16 cellular contexts compared by ENCODE assay signal in genomic region chr17:18116078-18116477, GRCh38. TPM values are rescaled to one million over a fixed set of nuclear protein-coding genes. Genes with fewer than 3 reads are reported as not detected.
DNase-seq lines count a peak whose midpoint lies in the region; ATAC-seq, FAIRE-seq and TF ChIP-seq lines count a peak whose summit lies in the region.
"Had no signal": no experiment of that assay in that cellular context is flagged by ENCODE, and none has a peak within 500 bp of the region (broad histone marks: within the 10 kb centered on the region; RNA-seq: fewer than 3 reads in every experiment).

No MANE protein-coding gene starts in this region.

- WGBS in IMR-90 (ENCODE audit: extremely low coverage in 2 of 2, insufficient read length in 1 of 2), 2 experiments = 62% methylated on average over 3 of the region's 5 CpGs; no CpG with 5 or more reads in 1 of the 2 experiments
- WGBS in H1 (ENCODE audit: extremely low coverage in 1 of 2, insufficient coverage in 1 of 2, insufficient read length in 1 of 2, insufficient replicate concordance in 2 of 2, low coverage in 1 of 2, low lambda C conversion rate in 2 of 2, missing lambda C conversion rate in 1 of 2), 2 experiments = 91% methylated on average over 5 of the region's 5 CpGs; no CpG with 5 or more reads in 1 of the 2 experiments
- 43% methylated on average over 5 of the region's 5 CpGs for WGBS in liver

- H3K4me3 ChIP-seq in IMR-90 (ENCODE audit: insufficient read depth, low read depth, low read length) = no peak overlapping the region
- H3K4me3 ChIP-seq in H1 (ENCODE audit: extremely low read depth in 1 of 4, insufficient read depth in 2 of 4, low read depth in 3 of 4, low read length in 4 of 4) = no peak overlapping the region
- peak overlapping the region; percentile 12 to 71 (median 49) for H3K4me3 ChIP-seq in liver (ENCODE audit: low read depth in 1 of 3, low read length in 3 of 3)
- no peak overlapping the region for H3K4me3 ChIP-seq in mucosa of descending colon
- H3K4me3 ChIP-seq: GM23248 had no signal

- dilution Hi-C loops in IMR-90 (cut with HindIII; ENCODE audit: low sequenced_read_pairs, unreplicated experiment) = no loop called here

- H3K56ac ChIP-seq in IMR-90 (ENCODE audit: extremely low read depth, insufficient read depth, low read length) = no peak overlapping the region
- H3K56ac ChIP-seq in H1 (replicated peaks; ENCODE audit: insufficient read length, low read depth, low read length) = no peak overlapping the region

- no peak overlapping the region for H2AK9ac ChIP-seq in IMR-90 (replicated peaks; ENCODE audit: low read depth, low read length, poor library complexity)

- FAIRE-seq in H1 (lab: Jason Lieb, UNC) = no peak
- FAIRE-seq: G401.6, GM12892 had no signal

- H4K5ac ChIP-seq in IMR-90 (ENCODE audit: low read depth, low read length) = no peak overlapping the region
- no peak overlapping the region for H4K5ac ChIP-seq in H1 (ENCODE audit: insufficient read length, low read depth, low read length)

- no peak overlapping the region for H3K23ac ChIP-seq in IMR-90 (ENCODE audit: low read depth, low read length)
- no peak overlapping the region for H3K23ac ChIP-seq in H1 (ENCODE audit: insufficient read length)

- POLR2A ChIA-PET in IMR-90 (lab: Charles Lee; ENCODE audit: unreplicated experiment) (no interaction called here), H1 (lab: Charles Lee; ENCODE audit: partially characterized antibody) (interaction anchor here (0.7 to 4.4 kb wide), 3 partner anchors 11 to 23 kb away, joined by 3 to 17 read pairs (median 3); no protein-coding TSS in a partner anchor)

- H3K23me2 ChIP-seq in H1 (ENCODE audit: low read depth, low read length) = no peaks in the 10 kb centered on the region

- peaks cover 4% of the 10 kb centered on the region; the same call in 1 of the 2 replicates for H3K9me1 ChIP-seq in IMR-90 (ENCODE audit: insufficient read depth, low read length)

- no TSS peak for BruUV-seq in IMR-90 (replicated peaks; lab: Mats Ljungman, UMichigan)

- H2BK120ac ChIP-seq in IMR-90 (ENCODE audit: low read depth, low read length) (no peak overlapping the region), H1 (replicated peaks; ENCODE audit: low read depth, low read length) (no peak overlapping the region)

- no peaks in the 10 kb centered on the region for H4K20me1 ChIP-seq in IMR-90 (ENCODE audit: insufficient read depth, low read length)
- H4K20me1 ChIP-seq in H1 (replicated peaks in 1 of 2; ENCODE audit: control insufficient read depth in 1 of 2, insufficient read depth in 2 of 2, low read length in 2 of 2) = no peaks in the 10 kb centered on the region

- no peak overlapping the region for H3K18ac ChIP-seq in IMR-90 (ENCODE audit: low read depth, low read length)
- no peak overlapping the region for H3K18ac ChIP-seq in H1 (ENCODE audit: extremely low read depth, low read length)

- in situ Hi-C loops in IMR-90 (cut with MboI; ENCODE audit: low sequenced_read_pairs) = no loop called here

- H3K27me3 ChIP-seq in IMR-90 (ENCODE audit: control insufficient read depth, insufficient read depth, low read length) (peaks cover 7% of the 10 kb centered on the region; the same call in 1 of the 2 replicates), H1 (replicated peaks in 1 of 4; ENCODE audit: control insufficient read depth in 3 of 4, extremely low read depth in 1 of 4, insufficient read depth in 3 of 4, low read length in 3 of 4) (no peaks in the 10 kb centered on the region), liver (ENCODE audit: control insufficient read depth in 4 of 4, insufficient read depth in 4 of 4, low read length in 3 of 4) (no peaks in the 10 kb centered on the region)

- no peak overlapping the region for H4K8ac ChIP-seq in IMR-90 (ENCODE audit: low read depth in 2 of 2, low read length in 2 of 2)
- H4K8ac ChIP-seq in H1 (ENCODE audit: extremely low read depth, insufficient read depth, low read length) = no peak overlapping the region

- peaks cover 9% of the 10 kb centered on the region for H3K9me3 ChIP-seq in IMR-90 (ENCODE audit: control insufficient read depth, insufficient read depth, low read length)
- peaks cover 10 to 24% of the 10 kb centered on the region in 2 experiments for H3K9me3 ChIP-seq in H1 (ENCODE audit: insufficient read depth in 2 of 2, low read depth in 1 of 2, low read length in 1 of 2)
- no peaks in the 10 kb centered on the region for H3K9me3 ChIP-seq in liver (ENCODE audit: control insufficient read depth in 4 of 4, low read length in 3 of 4)
- H3K9me3 ChIP-seq in mucosa of descending colon = peaks cover 3% of the 10 kb centered on the region

- CTCF ChIA-PET in IMR-90 (lab: Yijun Ruan, JAX) = interaction anchor here (0.5 kb wide), 1 partner anchor 33 kb away, joined by 3 read pairs; no protein-coding TSS in a partner anchor
- CTCF ChIA-PET in H1 (lab: Charles Lee; ENCODE audit: partially characterized antibody) = interaction anchor here (0.9 to 2.7 kb wide), 2 partner anchors 22 to 25 kb away, joined by 3 to 18 read pairs; no protein-coding TSS in a partner anchor

- H3K27ac ChIP-seq in IMR-90 (ENCODE audit: insufficient read depth, low read length) (no peak overlapping the region), H1 (ENCODE audit: low read depth, low read length) (no peak overlapping the region), liver (ENCODE audit: low read depth in 1 of 2, low read length in 2 of 2) (peak overlapping the region; percentile 83 to 94)
- H3K27ac ChIP-seq: GM23248 had no signal

- H2BK15ac ChIP-seq in IMR-90 (ENCODE audit: low read depth, low read length) = no peak overlapping the region
- H2BK15ac ChIP-seq in H1 (ENCODE audit: low read length) = 0 out of 2 replicates have a peak overlapping the region, but pooled peaks have one; percentile 16

- intact Hi-C loops in IMR-90 (cut with micrococcal nuclease) (no loop called here), mucosa of descending colon (cut with DNase I, micrococcal nuclease) (no loop called here)

- peak overlapping the region; percentile 23 for H2AFZ ChIP-seq in IMR-90 (replicated peaks; ENCODE audit: low read length, poor library complexity)
- H2AFZ ChIP-seq in H1 (ENCODE audit: low read length) = no peak overlapping the region
- H2AFZ ChIP-seq: GM23248 had no signal

- TF ChIP-seq RAD21 in IMR-90 (IDR thresholded peaks at IDR 0.05; ENCODE audit: low read length) (no peak), H1 (IDR thresholded peaks at IDR 0.05 in 1 of 2, conservative IDR thresholded peaks at IDR 0.05 in 1 of 2; ENCODE audit: low read depth in 2 of 2, low read length in 2 of 2) (no peak), liver (IDR thresholded peaks at IDR 0.05) (no peak)

- DNase-seq in IMR-90 = no peak
- DNase-seq in H1 (ENCODE audit: low read depth in 1 of 2, low spot score in 2 of 2) = no peak
- no peak for DNase-seq in NCI-H1694 (lab: John Stamatoyannopoulos, UW)
- DNase-seq in mucosa of descending colon = no peak
- no peak for DNase-seq in SK-N-DZ (ENCODE audit: low spot score)
- DNase-seq: C1 segment of cervical spinal cord; Caco-2; CD4-positive, alpha-beta memory T cell; DMS153; DND-41; GM23248; H9 had no signal

- H2BK20ac ChIP-seq in IMR-90 (ENCODE audit: low read depth, low read length) (no peak overlapping the region), H1 (ENCODE audit: low read length) (no peak overlapping the region)

- peaks cover 2% of the 10 kb centered on the region; the same call in 1 of the 2 replicates for H3K4me1 ChIP-seq in IMR-90 (ENCODE audit: control insufficient read depth, insufficient read depth, low read length)
- H3K4me1 ChIP-seq in H1 (replicated peaks in 1 of 4; ENCODE audit: control insufficient read depth in 3 of 4, insufficient read depth in 4 of 4, low read length in 3 of 4) = peaks cover 0 to 7% (median 3%) of the 10 kb centered on the region in 4 experiments; a peak in 3 of 7 replicates
- peaks cover 10 to 63% (median 41%) of the 10 kb centered on the region in 4 donors for H3K4me1 ChIP-seq in liver (ENCODE audit: control insufficient read depth in 4 of 4, insufficient read depth in 4 of 4, low read length in 3 of 4)
- no peaks in the 10 kb centered on the region for H3K4me1 ChIP-seq in mucosa of descending colon (ENCODE audit: low read depth)
- H3K4me1 ChIP-seq: Caco-2 had no signal

- H3K4ac ChIP-seq in IMR-90 (ENCODE audit: low read depth, low read length) (no peak overlapping the region), H1 (replicated peaks; ENCODE audit: insufficient read length, low read depth, low read length) (no peak overlapping the region)

- H3K36me3 ChIP-seq in IMR-90 (ENCODE audit: control insufficient read depth, insufficient read depth, low read length) (no peaks in the 10 kb centered on the region), H1 (ENCODE audit: control insufficient read depth in 2 of 4, insufficient read depth in 4 of 4, low read length in 3 of 4) (peaks cover 0 to 4% (median 0%) of the 10 kb centered on the region in 4 experiments; a peak in 1 of 8 replicates), liver (ENCODE audit: control insufficient read depth in 4 of 4, insufficient read depth in 3 of 4, low read depth in 1 of 4, low read length in 3 of 4) (no peaks in the 10 kb centered on the region), mucosa of descending colon (ENCODE audit: low read depth) (no peaks in the 10 kb centered on the region)

- H2AK5ac ChIP-seq in IMR-90 (ENCODE audit: low read depth, low read length) = no peak overlapping the region
- H2AK5ac ChIP-seq in H1 (ENCODE audit: low read depth, low read length) = no peak overlapping the region

- no peak for ATAC-seq in IMR-90 (ENCODE audit: low read depth)
- no peak for ATAC-seq in mucosa of descending colon
- ATAC-seq: HCT116 had no signal

- H2BK5ac ChIP-seq in IMR-90 (ENCODE audit: low read depth, low read length, poor library complexity, severe bottlenecking) = no peak overlapping the region
- no peak overlapping the region for H2BK5ac ChIP-seq in H1 (ENCODE audit: low read depth, low read length)

- H3K79me2 ChIP-seq in H1 (ENCODE audit: control insufficient read depth in 1 of 2, insufficient read depth in 2 of 2, low read length in 2 of 2) = no peaks in the 10 kb centered on the region

- TF ChIP-seq POLR2A in IMR-90 (IDR thresholded peaks at IDR 0.05; ENCODE audit: low read depth, low read length) = no peak
- no peak for TF ChIP-seq POLR2A in H1 (IDR thresholded peaks at IDR 0.05; ENCODE audit: control extremely low read depth in 1 of 2, low read depth in 2 of 2, low read length in 2 of 2)

- TF ChIP-seq CTCF in IMR-90 (conservative IDR thresholded peaks at IDR 0.05; ENCODE audit: low read depth, low read length) = no peak
- no peak for TF ChIP-seq CTCF in H1 (IDR thresholded peaks at IDR 0.05; ENCODE audit: control extremely low read depth in 1 of 3, insufficient read depth in 1 of 3, low read depth in 1 of 3, low read length in 3 of 3)
- no peak for TF ChIP-seq CTCF in liver (IDR thresholded peaks at IDR 0.05; ENCODE audit: low read depth, low read length, missing input control)
- no peak for TF ChIP-seq CTCF in mucosa of descending colon (IDR thresholded peaks at IDR 0.05)

- H4K91ac ChIP-seq in IMR-90 (ENCODE audit: insufficient read depth, low read depth, low read length) (no peak overlapping the region), H1 (replicated peaks; ENCODE audit: insufficient read length, low read length) (no peak overlapping the region)

- no peak overlapping the region for H3K4me2 ChIP-seq in IMR-90 (ENCODE audit: low read depth, low read length)
- no peak overlapping the region for H3K4me2 ChIP-seq in H1 (ENCODE audit: insufficient read depth in 1 of 2, low read depth in 2 of 2, low read length in 2 of 2)

- no peak overlapping the region for H3K14ac ChIP-seq in IMR-90 (replicated peaks; ENCODE audit: low read depth, low read length)
- H3K14ac ChIP-seq in H1 (ENCODE audit: insufficient read length) = no peak overlapping the region

- no peak for TF ChIP-seq EP300 in H1 (IDR thresholded peaks at IDR 0.05; ENCODE audit: borderline replicate concordance in 1 of 2, low read depth in 2 of 2, low read length in 2 of 2)

- H3K79me1 ChIP-seq in IMR-90 (ENCODE audit: low read depth in 1 of 2, low read length in 2 of 2) = no peaks in the 10 kb centered on the region
- H3K79me1 ChIP-seq in H1 (ENCODE audit: low read depth, low read length) = no peaks in the 10 kb centered on the region

- H2BK12ac ChIP-seq in H1 (ENCODE audit: low read depth, low read length) = no peak overlapping the region

- H3K9ac ChIP-seq in IMR-90 (ENCODE audit: low read depth, low read length) (no peak overlapping the region), H1 (replicated peaks in 1 of 4; ENCODE audit: extremely low read depth in 1 of 4, low read depth in 3 of 4, low read length in 3 of 4) (no peak overlapping the region), liver (ENCODE audit: low read depth in 1 of 2, low read length in 2 of 2) (peak overlapping the region; percentile 24 to 80)
- H3K9ac ChIP-seq: GM23248 had no signal

RNA-seq across cellular contexts. Expression of gene MYO15A, which starts 7.5 kb away (rescaled TPM):
- total RNA-seq in IMR-90 (2012; rRNA removed) (0.18 and 0.56 TPM in 2 replicates), liver (1 to 10 TPM in 1 of 2 donors, under 1 TPM in 1; 0.84 to 2.9 TPM), mucosa of descending colon (1 to 10 TPM in 2 of 3 donors, under 1 TPM in 1; 0.60 to 2.0 (median 1.2) TPM)
- polyA plus RNA-seq in IMR-90 (2012; rRNA removed) (0.49 and 1.1 TPM in 2 replicates), H1 (2011; rRNA removed) (4.2 and 5.5 TPM in 2 replicates), liver (1 to 10 TPM in 1 of 2 donors, under 1 TPM in 1; 0.15 to 1.1 TPM)
- polyA plus RNA-seq in IMR-90 (2012; cell fraction: cytosol; rRNA removed) = 0.02 and 0.90 TPM in 2 replicates
- 6.4 and 7.3 TPM in 2 replicates for polyA plus RNA-seq in IMR-90 (2012; cell fraction: nucleus; rRNA removed; ENCODE audit: low replicate concordance)
- 1.5 and 1.6 TPM in 2 replicates for total RNA-seq in H1 (2021; fragmentation: NEBNext Ultra II Directional; extraction: Animal tissue kit (Norgen Biotek cat#: 25700))
- polyA plus RNA-seq in H1 (2011; cell fraction: cytosol; rRNA removed) = 5.4 TPM
- 22.4 TPM for polyA plus RNA-seq in H1 (2011; cell fraction: nucleus; rRNA removed)
- 2.0 to 4.0 TPM (median 3.2 TPM) in 4 replicates for polyA plus RNA-seq in H1 (2012, experiment 1 of 2)
- 1.1 TPM for polyA plus RNA-seq in H1 (2012, experiment 2 of 2)
- 1.2 TPM for polyA plus RNA-seq in H1 (2013, experiment 1 of 2)
- polyA plus RNA-seq in H1 (2013, experiment 2 of 2) = 0.94 TPM
- 1.7 and 3.2 TPM in 2 replicates for polyA minus RNA-seq in H1 (2011; rRNA and poly(A)+ RNA removed)
- 1.7 TPM for polyA minus RNA-seq in H1 (2011; cell fraction: cytosol; rRNA and poly(A)+ RNA removed)
- 7.4 TPM for polyA minus RNA-seq in H1 (2011; cell fraction: nucleus; rRNA and poly(A)+ RNA removed)
- polyA plus RNA-seq in SK-N-DZ (2014; cell fraction: cytosol; rRNA removed) = 0.29 TPM in 1 of 2 replicates, not detected in the other
- 1.1 and 1.8 TPM in 2 replicates for polyA plus RNA-seq in SK-N-DZ (2014; cell fraction: nucleus; rRNA removed)
- total RNA-seq: Caco-2 had no signal

RNA-seq across cellular contexts. Expression of gene DRG2, which starts 28.3 kb away (rescaled TPM):
- 35.6 and 43.6 TPM in 2 replicates for total RNA-seq in IMR-90 (2012; rRNA removed)
- polyA plus RNA-seq in IMR-90 (2012; rRNA removed) = 41.3 and 45.1 TPM in 2 replicates
- polyA plus RNA-seq in IMR-90 (2012; cell fraction: cytosol; rRNA removed) = 28.2 and 37.1 TPM in 2 replicates
- polyA plus RNA-seq in IMR-90 (2012; cell fraction: nucleus; rRNA removed; ENCODE audit: low replicate concordance) = 83.0 and 131 TPM in 2 replicates
- total RNA-seq in H1 (2021; fragmentation: NEBNext Ultra II Directional; extraction: Animal tissue kit (Norgen Biotek cat#: 25700)) = 44.6 and 50.1 TPM in 2 replicates
- polyA plus RNA-seq in H1 (2011; rRNA removed) = 47.8 and 57.5 TPM in 2 replicates
- polyA plus RNA-seq in H1 (2011; cell fraction: cytosol; rRNA removed) = 53.2 TPM
- polyA plus RNA-seq in H1 (2011; cell fraction: nucleus; rRNA removed) = 84.6 TPM
- 45.5 to 54.2 TPM (median 52.2 TPM) in 4 replicates for polyA plus RNA-seq in H1 (2012, experiment 1 of 2)
- polyA plus RNA-seq in H1 (2012, experiment 2 of 2) = 67.7 TPM
- polyA plus RNA-seq in H1 (2013, experiment 1 of 2) = 29.2 TPM
- 27.1 TPM for polyA plus RNA-seq in H1 (2013, experiment 2 of 2)
- polyA minus RNA-seq in H1 (2011; rRNA and poly(A)+ RNA removed) = 45.4 and 60.9 TPM in 2 replicates
- polyA minus RNA-seq in H1 (2011; cell fraction: cytosol; rRNA and poly(A)+ RNA removed) = 29.4 TPM
- 70.4 TPM for polyA minus RNA-seq in H1 (2011; cell fraction: nucleus; rRNA and poly(A)+ RNA removed)
- 10 to 100 TPM; 10.9 to 24.9 TPM for total RNA-seq in liver
- 10 to 100 TPM; 17.0 to 20.2 TPM for polyA plus RNA-seq in liver
- total RNA-seq in mucosa of descending colon = 10 to 100 TPM; 28.9 to 32.8 (median 32.6) TPM
- polyA plus RNA-seq in SK-N-DZ (2014; cell fraction: cytosol; rRNA removed) = 81.0 and 85.6 TPM in 2 replicates
- 173 and 206 TPM in 2 replicates for polyA plus RNA-seq in SK-N-DZ (2014; cell fraction: nucleus; rRNA removed)

Comparison
In these comparisons a context has a peak if more than half of its experiments do, and no peak if none do; other contexts are left out.
1. H3K27ac ChIP-seq: peak in liver (2 of 2); none in IMR-90 (single experiment) and H1 (single experiment).
2. H3K4me3 ChIP-seq: peak in liver (3 of 3); none in IMR-90 (single experiment), H1 (0 of 4) and mucosa of descending colon (single experiment).
3. H3K9ac ChIP-seq: peak in liver (2 of 2); none in IMR-90 (single experiment) and H1 (0 of 4).